Comparison of ENCODE assay signal across 29 cellular contexts in genomic region chr1:177897601-177898376, GRCh38.
A peak's percentile ranks its signal among the peaks of the same experiment; 100 is the strongest.
DNase-seq lines count a peak whose midpoint lies in the region; ATAC-seq and TF ChIP-seq lines count a peak whose summit lies in the region.
"Had no signal": no experiment of that assay in that cellular context is flagged by ENCODE, and none has a peak within 500 bp of the region (broad histone marks: within the 10 kb centered on the region; RNA-seq: fewer than 3 reads in every experiment).

No MANE protein-coding gene starts in this region.

- TF ChIP-seq CTCF in colonic mucosa (IDR thresholded peaks at IDR 0.05) (no peak), upper lobe of right lung (IDR thresholded peaks at IDR 0.05) (no peak), GM13976 (IDR thresholded peaks at IDR 0.05; ENCODE audit: borderline replicate concordance, control extremely low read depth, extremely low read depth, insufficient read depth, missing control alignments) (no peak), right atrium auricular region (IDR thresholded peaks at IDR 0.05) (no peak)

- intact Hi-C loops in colonic mucosa (cut with DNase I) (no loop called here), upper lobe of right lung (cut with DNase I) (no loop called here)

- in situ Hi-C loops in GM13976 (cut with MboI; ENCODE audit: low sequenced_read_pairs, unreplicated experiment): no loop called here

- H3K4me3 ChIP-seq in colonic mucosa (no peak overlapping the region), upper lobe of right lung (no peak overlapping the region), right atrium auricular region (no peak overlapping the region)
- H3K4me3 ChIP-seq: breast epithelium, ovary, Peyer's patch, skin epidermis, thyroid gland had no signal

- no peaks in the 10 kb centered on the region for H3K9me3 ChIP-seq in colonic mucosa
- no peaks in the 10 kb centered on the region for H3K9me3 ChIP-seq in upper lobe of right lung
- peaks cover 0 to 6% of the 10 kb centered on the region in 2 donors for H3K9me3 ChIP-seq in right atrium auricular region
- H3K9me3 ChIP-seq: BE2C, breast epithelium, ovary, Peyer's patch, thyroid gland had no signal

- no peaks in the 10 kb centered on the region for H3K4me1 ChIP-seq in colonic mucosa
- no peaks in the 10 kb centered on the region for H3K4me1 ChIP-seq in upper lobe of right lung
- H3K4me1 ChIP-seq in right atrium auricular region: no peaks in the 10 kb centered on the region
- H3K4me1 ChIP-seq: BE2C, Peyer's patch, thyroid gland had no signal

- DNase-seq in NCI-H82 (lab: John Stamatoyannopoulos, UW): peak; percentile 42
- no peak for DNase-seq in NCI-H82 treated with DMSO at 0.1 percent for 48 hours (lab: John Stamatoyannopoulos, UW; ENCODE audit: unreplicated experiment)
- DNase-seq in NCI-H345 treated with DMSO at 0.1 percent for 48 hours (lab: John Stamatoyannopoulos, UW; ENCODE audit: unreplicated experiment): peak; percentile 93
- peak; percentile 63 for DNase-seq in colonic mucosa
- DNase-seq in upper lobe of right lung: no peak
- DNase-seq in 8988T: no peak
- no peak for DNase-seq in GM13976 (ENCODE audit: low spot score)
- no peak for DNase-seq in right atrium auricular region (ENCODE audit: low spot score)
- DNase-seq: activated CD4-positive, alpha-beta memory T cell treated with anti-CD3 and anti-CD28 coated beads, Interleukin-2, amount 10 ng/mL, durations not matched to agents 7 days and 5 days; activated CD4-positive, alpha-beta T cell treated with anti-CD3 and anti-CD28 coated beads for 1 hour; activated CD8-positive, alpha-beta memory T cell treated with anti-CD3 and anti-CD28 coated beads, Interleukin-2, amount 50 U/mL, for 48 hours; amygdala; BE2C; CD8-positive, alpha-beta memory T cell; DND-41; effector CD4-positive, alpha-beta T cell; HCEC 1CT; NCI-H1694; NCI-H226; ovary; T-helper 1 cell; thyroid gland had no signal

- no peaks in the 10 kb centered on the region for H3K27me3 ChIP-seq in colonic mucosa
- no peaks in the 10 kb centered on the region for H3K27me3 ChIP-seq in upper lobe of right lung
- H3K27me3 ChIP-seq in right atrium auricular region: no peaks in the 10 kb centered on the region
- H3K27me3 ChIP-seq: BE2C, breast epithelium, ovary, Peyer's patch, thyroid gland had no signal

- H3K27ac ChIP-seq in colonic mucosa (peak overlapping the region; percentile 68), upper lobe of right lung (no peak overlapping the region), right atrium auricular region (no peak overlapping the region)
- H3K27ac ChIP-seq: breast epithelium, epithelial cell of prostate, KMS-11, ovary, skin epidermis, thyroid gland had no signal

- no peak overlapping the region for H3K9ac ChIP-seq in colonic mucosa (ENCODE audit: low read depth in 2 of 2, low read length in 2 of 2)
- H3K9ac ChIP-seq: KMS-11 had no signal

- no peaks in the 10 kb centered on the region for H3K36me3 ChIP-seq in colonic mucosa
- no peaks in the 10 kb centered on the region for H3K36me3 ChIP-seq in upper lobe of right lung
- H3K36me3 ChIP-seq in right atrium auricular region: no peaks in the 10 kb centered on the region
- H3K36me3 ChIP-seq: BE2C, breast epithelium, ovary, Peyer's patch, thyroid gland had no signal

- ATAC-seq in upper lobe of right lung: peak; percentile 24
- ATAC-seq: activated T-helper 17 cell treated with anti-CD3 and anti-CD28 coated beads, Interleukin-2, amount 50 U/mL, for 72 hours; natural killer cell treated with Interleukin-12 subunit alpha and Interleukin-12 subunit beta and Interleukin-15 and Interleukin-18, amount 100 ng/mL, for 72 hours had no signal

Comparison
In these comparisons a context has a peak if more than half of its experiments do, and no peak if none do; other contexts are left out.
1. DNase-seq: peak in NCI-H82 (single experiment), NCI-H345 treated with DMSO at 0.1 percent for 48 hours (single experiment) and colonic mucosa (single experiment); none in NCI-H82 treated with DMSO at 0.1 percent for 48 hours (single experiment), upper lobe of right lung (single experiment), 8988T (single experiment), GM13976 (single experiment) and right atrium auricular region (single experiment).